ENCODE assay signal across 1 cellular context in the genomic region with DNA sequence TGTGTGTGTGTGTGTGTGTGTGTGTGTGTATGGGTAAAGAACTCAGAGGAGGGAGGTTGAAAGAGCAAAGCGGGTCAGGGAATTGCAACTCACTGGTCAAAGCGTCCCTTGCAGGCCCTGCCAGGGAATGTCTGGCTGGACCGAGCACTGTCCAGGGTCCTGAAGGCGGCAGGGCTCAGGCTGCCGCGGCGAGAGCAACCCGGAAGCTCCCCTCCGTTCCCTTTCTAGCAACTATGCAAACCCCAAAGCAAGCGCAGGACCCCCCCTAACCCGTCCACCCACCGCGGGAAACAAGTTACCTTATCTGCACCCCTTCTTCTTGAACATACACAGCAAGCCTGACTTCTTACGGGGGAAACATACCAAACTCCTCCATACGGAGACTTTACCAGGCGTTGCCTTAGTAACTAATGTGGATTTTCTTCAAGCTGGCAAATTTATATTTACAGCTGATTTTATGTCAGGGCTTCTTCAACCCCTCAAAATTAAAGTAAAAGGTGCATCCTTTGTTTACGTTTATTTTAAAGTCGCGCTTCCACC.
A peak's percentile ranks its signal among the peaks of the same experiment; 100 is the strongest.
TF ChIP-seq lines count a peak whose summit lies in the region.

No MANE protein-coding gene starts in this region.

TF ChIP-seq in HepG2, 621 proteins besides CTCF, POLR2A, EP300 and RAD21 (continued from another document and continues in another):
- TF ChIP-seq, protein P1, sequence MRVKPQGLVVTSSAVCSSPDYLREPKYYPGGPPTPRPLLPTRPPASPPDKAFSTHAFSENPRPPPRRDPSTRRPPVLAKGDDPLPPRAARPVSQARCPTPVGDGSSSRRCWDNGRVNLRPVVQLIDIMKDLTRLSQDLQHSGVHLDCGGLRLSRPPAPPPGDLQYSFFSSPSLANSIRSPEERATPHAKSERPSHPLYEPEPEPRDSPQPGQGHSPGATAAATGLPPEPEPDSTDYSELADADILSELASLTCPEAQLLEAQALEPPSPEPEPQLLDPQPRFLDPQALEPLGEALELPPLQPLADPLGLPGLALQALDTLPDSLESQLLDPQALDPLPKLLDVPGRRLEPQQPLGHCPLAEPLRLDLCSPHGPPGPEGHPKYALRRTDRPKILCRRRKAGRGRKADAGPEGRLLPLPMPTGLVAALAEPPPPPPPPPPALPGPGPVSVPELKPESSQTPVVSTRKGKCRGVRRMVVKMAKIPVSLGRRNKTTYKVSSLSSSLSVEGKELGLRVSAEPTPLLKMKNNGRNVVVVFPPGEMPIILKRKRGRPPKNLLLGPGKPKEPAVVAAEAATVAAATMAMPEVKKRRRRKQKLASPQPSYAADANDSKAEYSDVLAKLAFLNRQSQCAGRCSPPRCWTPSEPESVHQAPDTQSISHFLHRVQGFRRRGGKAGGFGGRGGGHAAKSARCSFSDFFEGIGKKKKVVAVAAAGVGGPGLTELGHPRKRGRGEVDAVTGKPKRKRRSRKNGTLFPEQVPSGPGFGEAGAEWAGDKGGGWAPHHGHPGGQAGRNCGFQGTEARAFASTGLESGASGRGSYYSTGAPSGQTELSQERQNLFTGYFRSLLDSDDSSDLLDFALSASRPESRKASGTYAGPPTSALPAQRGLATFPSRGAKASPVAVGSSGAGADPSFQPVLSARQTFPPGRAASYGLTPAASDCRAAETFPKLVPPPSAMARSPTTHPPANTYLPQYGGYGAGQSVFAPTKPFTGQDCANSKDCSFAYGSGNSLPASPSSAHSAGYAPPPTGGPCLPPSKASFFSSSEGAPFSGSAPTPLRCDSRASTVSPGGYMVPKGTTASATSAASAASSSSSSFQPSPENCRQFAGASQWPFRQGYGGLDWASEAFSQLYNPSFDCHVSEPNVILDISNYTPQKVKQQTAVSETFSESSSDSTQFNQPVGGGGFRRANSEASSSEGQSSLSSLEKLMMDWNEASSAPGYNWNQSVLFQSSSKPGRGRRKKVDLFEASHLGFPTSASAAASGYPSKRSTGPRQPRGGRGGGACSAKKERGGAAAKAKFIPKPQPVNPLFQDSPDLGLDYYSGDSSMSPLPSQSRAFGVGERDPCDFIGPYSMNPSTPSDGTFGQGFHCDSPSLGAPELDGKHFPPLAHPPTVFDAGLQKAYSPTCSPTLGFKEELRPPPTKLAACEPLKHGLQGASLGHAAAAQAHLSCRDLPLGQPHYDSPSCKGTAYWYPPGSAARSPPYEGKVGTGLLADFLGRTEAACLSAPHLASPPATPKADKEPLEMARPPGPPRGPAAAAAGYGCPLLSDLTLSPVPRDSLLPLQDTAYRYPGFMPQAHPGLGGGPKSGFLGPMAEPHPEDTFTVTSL (CRISPR knock-in tag; IDR thresholded peaks at IDR 0.05; ENCODE audit: borderline replicate concordance), result peak; percentile 52; the same call in 1 of the 2 replicates
- TF ChIP-seq, protein P2, sequence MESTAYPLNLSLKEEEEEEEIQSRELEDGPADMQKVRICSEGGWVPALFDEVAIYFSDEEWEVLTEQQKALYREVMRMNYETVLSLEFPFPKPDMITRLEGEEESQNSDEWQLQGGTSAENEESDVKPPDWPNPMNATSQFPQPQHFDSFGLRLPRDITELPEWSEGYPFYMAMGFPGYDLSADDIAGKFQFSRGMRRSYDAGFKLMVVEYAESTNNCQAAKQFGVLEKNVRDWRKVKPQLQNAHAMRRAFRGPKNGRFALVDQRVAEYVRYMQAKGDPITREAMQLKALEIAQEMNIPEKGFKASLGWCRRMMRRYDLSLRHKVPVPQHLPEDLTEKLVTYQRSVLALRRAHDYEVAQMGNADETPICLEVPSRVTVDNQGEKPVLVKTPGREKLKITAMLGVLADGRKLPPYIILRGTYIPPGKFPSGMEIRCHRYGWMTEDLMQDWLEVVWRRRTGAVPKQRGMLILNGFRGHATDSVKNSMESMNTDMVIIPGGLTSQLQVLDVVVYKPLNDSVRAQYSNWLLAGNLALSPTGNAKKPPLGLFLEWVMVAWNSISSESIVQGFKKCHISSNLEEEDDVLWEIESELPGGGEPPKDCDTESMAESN (CRISPR knock-in tag; conservative IDR thresholded peaks at IDR 0.05), result peak; percentile 81
- TF ChIP-seq ZBTB7A (CRISPR knock-in tag; IDR thresholded peaks at IDR 0.05) (peak; percentile 69), FOXM1 (CRISPR knock-in tag; IDR thresholded peaks at IDR 0.05) (peak; percentile 88; the same call in 1 of the 2 replicates), HOXA3 (CRISPR knock-in tag; IDR thresholded peaks at IDR 0.05) (peak; percentile 81), MTF2 (CRISPR knock-in tag; IDR thresholded peaks at IDR 0.05; ENCODE audit: borderline replicate concordance) (peak; percentile 34; the same call in 1 of the 2 replicates), HES4 (CRISPR knock-in tag; IDR thresholded peaks at IDR 0.05; ENCODE audit: borderline replicate concordance) (peak; percentile 92), ZNF607 (CRISPR knock-in tag; IDR thresholded peaks at IDR 0.05; ENCODE audit: borderline replicate concordance) (peak; percentile 96), FLYWCH1 (CRISPR knock-in tag; IDR thresholded peaks at IDR 0.05) (no peak), NR2F6 (IDR thresholded peaks at IDR 0.05) (no peak), NR2F6 (CRISPR knock-in tag; IDR thresholded peaks at IDR 0.05) (0 out of 2 replicates have a peak, but pooled peaks have one; percentile 35), KAT7 (CRISPR knock-in tag; IDR thresholded peaks at IDR 0.05; ENCODE audit: borderline replicate concordance) (no peak), RBM22 (optimal IDR thresholded peaks at IDR 0.05; ENCODE audit: low read length) (no peak), ZNF138 (CRISPR knock-in tag; IDR thresholded peaks at IDR 0.05; ENCODE audit: low read depth) (peak; percentile 97), ZNF496 (CRISPR knock-in tag; IDR thresholded peaks at IDR 0.05; ENCODE audit: insufficient replicate concordance) (no peak), POGZ (CRISPR knock-in tag; IDR thresholded peaks at IDR 0.05) (no peak), FOSL1 (CRISPR knock-in tag; IDR thresholded peaks at IDR 0.05; ENCODE audit: borderline replicate concordance) (peak; percentile 59; the same call in 1 of the 2 replicates), SP140L (CRISPR knock-in tag; IDR thresholded peaks at IDR 0.05; ENCODE audit: borderline replicate concordance) (peak; percentile 98; the same call in 1 of the 2 replicates), CEBPB (IDR thresholded peaks at IDR 0.05; ENCODE audit: borderline replicate concordance, low read depth, low read length) (no peak), MIER2 (CRISPR knock-in tag; IDR thresholded peaks at IDR 0.05) (peak; percentile 99), KDM4B (CRISPR knock-in tag; IDR thresholded peaks at IDR 0.05) (peak; percentile 91), ZNF615 (CRISPR knock-in tag; IDR thresholded peaks at IDR 0.05; ENCODE audit: borderline replicate concordance) (no peak), MIXL1 (CRISPR knock-in tag; IDR thresholded peaks at IDR 0.05) (peak; percentile 92), ZNF674 (CRISPR knock-in tag; IDR thresholded peaks at IDR 0.05; ENCODE audit: low read depth) (peak; percentile 69; the same call in 1 of the 2 replicates), ZNF205 (CRISPR knock-in tag; IDR thresholded peaks at IDR 0.05) (peak; percentile 70; the same call in 1 of the 2 replicates), ZKSCAN8 (CRISPR knock-in tag; IDR thresholded peaks at IDR 0.05; ENCODE audit: borderline replicate concordance) (0 out of 2 replicates have a peak, but pooled peaks have one; percentile 26), SNAI1 (CRISPR knock-in tag; IDR thresholded peaks at IDR 0.05; ENCODE audit: borderline replicate concordance) (peak; percentile 94), ZNF746 (CRISPR knock-in tag; IDR thresholded peaks at IDR 0.05) (peak; percentile 72; the same call in 1 of the 2 replicates), CBFB (CRISPR knock-in tag; IDR thresholded peaks at IDR 0.05) (0 out of 2 replicates have a peak, but pooled peaks have one; percentile 31)
- TF ChIP-seq, protein P3, sequence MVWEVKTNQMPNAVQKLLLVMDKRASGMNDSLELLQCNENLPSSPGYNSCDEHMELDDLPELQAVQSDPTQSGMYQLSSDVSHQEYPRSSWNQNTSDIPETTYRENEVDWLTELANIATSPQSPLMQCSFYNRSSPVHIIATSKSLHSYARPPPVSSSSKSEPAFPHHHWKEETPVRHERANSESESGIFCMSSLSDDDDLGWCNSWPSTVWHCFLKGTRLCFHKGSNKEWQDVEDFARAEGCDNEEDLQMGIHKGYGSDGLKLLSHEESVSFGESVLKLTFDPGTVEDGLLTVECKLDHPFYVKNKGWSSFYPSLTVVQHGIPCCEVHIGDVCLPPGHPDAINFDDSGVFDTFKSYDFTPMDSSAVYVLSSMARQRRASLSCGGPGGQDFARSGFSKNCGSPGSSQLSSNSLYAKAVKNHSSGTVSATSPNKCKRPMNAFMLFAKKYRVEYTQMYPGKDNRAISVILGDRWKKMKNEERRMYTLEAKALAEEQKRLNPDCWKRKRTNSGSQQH (CRISPR knock-in tag; IDR thresholded peaks at IDR 0.05; ENCODE audit: low read depth), result peak; percentile 97
- TF ChIP-seq, protein P4, sequence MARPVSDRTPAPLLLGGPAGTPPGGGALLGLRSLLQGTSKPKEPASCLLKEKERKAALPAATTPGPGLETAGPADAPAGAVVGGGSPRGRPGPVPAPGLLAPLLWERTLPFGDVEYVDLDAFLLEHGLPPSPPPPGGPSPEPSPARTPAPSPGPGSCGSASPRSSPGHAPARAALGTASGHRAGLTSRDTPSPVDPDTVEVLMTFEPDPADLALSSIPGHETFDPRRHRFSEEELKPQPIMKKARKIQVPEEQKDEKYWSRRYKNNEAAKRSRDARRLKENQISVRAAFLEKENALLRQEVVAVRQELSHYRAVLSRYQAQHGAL (CRISPR knock-in tag; IDR thresholded peaks at IDR 0.05; ENCODE audit: not compliant biosample characterization), result peak; percentile 99
- TF ChIP-seq, protein P5, sequence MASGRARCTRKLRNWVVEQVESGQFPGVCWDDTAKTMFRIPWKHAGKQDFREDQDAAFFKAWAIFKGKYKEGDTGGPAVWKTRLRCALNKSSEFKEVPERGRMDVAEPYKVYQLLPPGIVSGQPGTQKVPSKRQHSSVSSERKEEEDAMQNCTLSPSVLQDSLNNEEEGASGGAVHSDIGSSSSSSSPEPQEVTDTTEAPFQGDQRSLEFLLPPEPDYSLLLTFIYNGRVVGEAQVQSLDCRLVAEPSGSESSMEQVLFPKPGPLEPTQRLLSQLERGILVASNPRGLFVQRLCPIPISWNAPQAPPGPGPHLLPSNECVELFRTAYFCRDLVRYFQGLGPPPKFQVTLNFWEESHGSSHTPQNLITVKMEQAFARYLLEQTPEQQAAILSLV (CRISPR knock-in tag; IDR thresholded peaks at IDR 0.05; ENCODE audit: borderline replicate concordance), result 0 out of 2 replicates have a peak, but pooled peaks have one; percentile 64
- TF ChIP-seq, protein P6, sequence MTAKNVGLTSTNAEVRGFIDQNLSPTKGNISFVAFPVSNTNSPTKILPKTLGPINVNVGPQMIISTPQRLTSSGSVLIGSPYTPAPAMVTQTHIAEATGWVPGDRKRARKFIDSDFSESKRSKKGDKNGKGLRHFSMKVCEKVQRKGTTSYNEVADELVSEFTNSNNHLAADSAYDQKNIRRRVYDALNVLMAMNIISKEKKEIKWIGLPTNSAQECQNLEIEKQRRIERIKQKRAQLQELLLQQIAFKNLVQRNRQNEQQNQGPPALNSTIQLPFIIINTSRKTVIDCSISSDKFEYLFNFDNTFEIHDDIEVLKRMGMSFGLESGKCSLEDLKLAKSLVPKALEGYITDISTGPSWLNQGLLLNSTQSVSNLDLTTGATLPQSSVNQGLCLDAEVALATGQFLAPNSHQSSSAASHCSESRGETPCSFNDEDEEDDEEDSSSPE (CRISPR knock-in tag; IDR thresholded peaks at IDR 0.05), result peak; percentile 58; the same call in 1 of the 2 replicates
- TF ChIP-seq, protein P7, sequence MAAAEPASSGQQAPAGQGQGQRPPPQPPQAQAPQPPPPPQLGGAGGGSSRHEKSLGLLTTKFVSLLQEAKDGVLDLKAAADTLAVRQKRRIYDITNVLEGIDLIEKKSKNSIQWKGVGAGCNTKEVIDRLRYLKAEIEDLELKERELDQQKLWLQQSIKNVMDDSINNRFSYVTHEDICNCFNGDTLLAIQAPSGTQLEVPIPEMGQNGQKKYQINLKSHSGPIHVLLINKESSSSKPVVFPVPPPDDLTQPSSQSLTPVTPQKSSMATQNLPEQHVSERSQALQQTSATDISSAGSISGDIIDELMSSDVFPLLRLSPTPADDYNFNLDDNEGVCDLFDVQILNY (CRISPR knock-in tag; conservative IDR thresholded peaks at IDR 0.05), result peak; percentile 69; the same call in 1 of the 2 replicates
- TF ChIP-seq, protein P8, sequence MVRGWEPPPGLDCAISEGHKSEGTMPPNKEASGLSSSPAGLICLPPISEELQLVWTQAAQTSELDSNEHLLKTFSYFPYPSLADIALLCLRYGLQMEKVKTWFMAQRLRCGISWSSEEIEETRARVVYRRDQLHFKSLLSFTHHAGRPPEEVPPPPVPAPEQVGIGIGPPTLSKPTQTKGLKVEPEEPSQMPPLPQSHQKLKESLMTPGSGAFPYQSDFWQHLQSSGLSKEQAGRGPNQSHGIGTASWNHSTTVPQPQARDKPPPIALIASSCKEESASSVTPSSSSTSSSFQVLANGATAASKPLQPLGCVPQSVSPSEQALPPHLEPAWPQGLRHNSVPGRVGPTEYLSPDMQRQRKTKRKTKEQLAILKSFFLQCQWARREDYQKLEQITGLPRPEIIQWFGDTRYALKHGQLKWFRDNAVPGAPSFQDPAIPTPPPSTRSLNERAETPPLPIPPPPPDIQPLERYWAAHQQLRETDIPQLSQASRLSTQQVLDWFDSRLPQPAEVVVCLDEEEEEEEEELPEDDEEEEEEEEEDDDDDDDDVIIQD (CRISPR knock-in tag; IDR thresholded peaks at IDR 0.05; ENCODE audit: low read depth), result 0 out of 2 replicates have a peak, but pooled peaks have one; percentile 58
- TF ChIP-seq, protein P9, sequence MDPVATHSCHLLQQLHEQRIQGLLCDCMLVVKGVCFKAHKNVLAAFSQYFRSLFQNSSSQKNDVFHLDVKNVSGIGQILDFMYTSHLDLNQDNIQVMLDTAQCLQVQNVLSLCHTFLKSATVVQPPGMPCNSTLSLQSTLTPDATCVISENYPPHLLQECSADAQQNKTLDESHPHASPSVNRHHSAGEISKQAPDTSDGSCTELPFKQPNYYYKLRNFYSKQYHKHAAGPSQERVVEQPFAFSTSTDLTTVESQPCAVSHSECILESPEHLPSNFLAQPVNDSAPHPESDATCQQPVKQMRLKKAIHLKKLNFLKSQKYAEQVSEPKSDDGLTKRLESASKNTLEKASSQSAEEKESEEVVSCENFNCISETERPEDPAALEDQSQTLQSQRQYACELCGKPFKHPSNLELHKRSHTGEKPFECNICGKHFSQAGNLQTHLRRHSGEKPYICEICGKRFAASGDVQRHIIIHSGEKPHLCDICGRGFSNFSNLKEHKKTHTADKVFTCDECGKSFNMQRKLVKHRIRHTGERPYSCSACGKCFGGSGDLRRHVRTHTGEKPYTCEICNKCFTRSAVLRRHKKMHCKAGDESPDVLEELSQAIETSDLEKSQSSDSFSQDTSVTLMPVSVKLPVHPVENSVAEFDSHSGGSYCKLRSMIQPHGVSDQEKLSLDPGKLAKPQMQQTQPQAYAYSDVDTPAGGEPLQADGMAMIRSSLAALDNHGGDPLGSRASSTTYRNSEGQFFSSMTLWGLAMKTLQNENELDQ (CRISPR knock-in tag; IDR thresholded peaks at IDR 0.05; ENCODE audit: borderline replicate concordance), result peak; percentile 96
- TF ChIP-seq, protein P10, sequence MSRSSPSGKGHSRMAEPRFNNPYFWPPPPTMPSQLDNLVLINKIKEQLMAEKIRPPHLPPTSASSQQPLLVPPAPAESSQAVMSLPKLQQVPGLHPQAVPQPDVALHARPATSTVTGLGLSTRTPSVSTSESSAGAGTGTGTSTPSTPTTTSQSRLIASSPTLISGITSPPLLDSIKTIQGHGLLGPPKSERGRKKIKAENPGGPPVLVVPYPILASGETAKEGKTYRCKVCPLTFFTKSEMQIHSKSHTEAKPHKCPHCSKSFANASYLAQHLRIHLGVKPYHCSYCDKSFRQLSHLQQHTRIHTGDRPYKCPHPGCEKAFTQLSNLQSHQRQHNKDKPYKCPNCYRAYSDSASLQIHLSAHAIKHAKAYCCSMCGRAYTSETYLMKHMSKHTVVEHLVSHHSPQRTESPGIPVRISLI (CRISPR knock-in tag; IDR thresholded peaks at IDR 0.05; ENCODE audit: borderline replicate concordance), result no peak
